ENCODE assay signal across 11 cellular contexts in the genomic region with DNA sequence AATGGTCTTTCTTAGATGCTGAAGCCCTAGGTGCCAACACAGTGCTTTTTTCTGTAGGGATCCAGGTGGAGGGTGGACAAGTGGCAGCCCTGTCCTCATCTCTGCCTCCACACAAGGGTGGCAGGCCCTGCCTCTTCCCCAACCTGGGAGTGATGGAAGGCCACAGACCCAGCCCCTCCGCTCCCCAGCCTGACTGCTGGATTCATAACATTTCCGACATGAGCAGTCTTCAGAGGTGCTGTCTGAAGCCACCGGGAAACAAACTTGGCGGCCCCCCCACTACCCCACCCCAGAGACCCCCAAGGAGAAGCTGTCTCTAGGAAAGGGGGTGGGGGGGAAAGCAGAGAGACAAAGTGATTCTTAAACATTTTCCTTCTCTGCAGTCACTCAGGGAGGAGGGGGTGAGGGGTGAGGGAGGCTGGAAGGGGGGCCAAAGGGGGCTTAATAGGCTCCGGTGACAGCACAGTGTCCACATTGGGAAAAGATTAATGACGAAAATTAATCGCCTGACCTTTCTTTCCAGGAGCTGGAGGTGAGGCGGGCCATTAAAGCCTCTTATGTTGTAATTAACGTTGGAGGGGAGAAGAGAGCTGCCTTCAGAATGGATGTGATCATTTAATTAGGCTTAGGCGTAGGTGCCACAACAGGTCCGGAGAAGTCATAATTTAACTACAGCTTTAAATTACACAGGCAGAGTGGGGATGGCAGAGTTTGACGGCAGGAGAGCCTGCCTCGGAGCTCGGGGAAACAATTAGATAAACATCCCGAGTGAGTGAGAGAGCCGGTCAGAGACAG.
DNase-seq lines count a peak whose midpoint lies in the region; ATAC-seq, FAIRE-seq and TF ChIP-seq lines count a peak whose summit lies in the region.
"Had no signal": no experiment of that assay in that cellular context is flagged by ENCODE, and none has a peak within 500 bp of the region (broad histone marks: within the 10 kb centered on the region; RNA-seq: fewer than 3 reads in every experiment).

No MANE protein-coding gene starts in this region.

- peaks cover 68% of the 10 kb centered on the region for H3K27me3 Mint-ChIP-seq in stimulated activated naive CD8-positive, alpha-beta T cell treated with anti-CD3 and anti-CD28 coated beads, Interleukin-15, Interleukin-2, amounts not matched to agents 100 ng/mL and 50 ng/mL, for 24 hours
- H3K27me3 Mint-ChIP-seq in astrocyte (ENCODE audit: low read depth, unreplicated experiment): peaks cover 33% of the 10 kb centered on the region

- no peak for ATAC-seq in stimulated activated naive CD8-positive, alpha-beta T cell treated with anti-CD3 and anti-CD28 coated beads, Interleukin-15, Interleukin-2, amounts not matched to agents 100 U/mL and 50 U/mL, for 24 hours
- ATAC-seq in HG02870 (IDR thresholded peaks at IDR 0.05; ENCODE audit: unreplicated experiment) (no peak), GM18517 (IDR thresholded peaks at IDR 0.05; ENCODE audit: unreplicated experiment) (no peak)

- no peak for DNase-seq in stimulated activated naive CD8-positive, alpha-beta T cell treated with anti-CD3 and anti-CD28 coated beads, Interleukin-15, Interleukin-2, amounts not matched to agents 100 U/mL and 50 U/mL, for 24 hours
- DNase-seq in astrocyte (ENCODE audit: low read depth) (no peak), dermis blood vessel endothelial cell (no peak)
- DNase-seq in stimulated activated CD8-positive, alpha-beta memory T cell treated with anti-CD3 and anti-CD28 coated beads, Interleukin-4, amount 100 ng/mL, for 48 hours: no peak
- DNase-seq: COR-L47, MV-4-11 had no signal

- no peaks in the 10 kb centered on the region for H4K20me1 ChIP-seq in astrocyte (ENCODE audit: insufficient read depth, low read length)

- H3K79me2 ChIP-seq in astrocyte (ENCODE audit: insufficient read depth, low read length): no peaks in the 10 kb centered on the region

- no peaks in the 10 kb centered on the region for H3K36me3 ChIP-seq in astrocyte (ENCODE audit: insufficient read depth, low read length)
- H3K36me3 ChIP-seq in mucosa of rectum (ENCODE audit: control insufficient read depth in 2 of 2, insufficient read depth in 2 of 2, low read length in 2 of 2): no peaks in the 10 kb centered on the region
- H3K36me3 ChIP-seq: tibial nerve had no signal

- no peak for TF ChIP-seq CTCF in astrocyte (IDR thresholded peaks at IDR 0.05; ENCODE audit: insufficient read depth, low read depth, low read length)

- peak overlapping the region; percentile 67 for H3K4me3 Mint-ChIP-seq in stimulated activated naive CD8-positive, alpha-beta T cell treated with anti-CD3 and anti-CD28 coated beads, Interleukin-15, Interleukin-2, amounts not matched to agents 100 ng/mL and 50 ng/mL, for 24 hours
- H3K4me3 Mint-ChIP-seq in astrocyte (ENCODE audit: unreplicated experiment): peak overlapping the region; percentile 42

- H3K27ac Mint-ChIP-seq in stimulated activated naive CD8-positive, alpha-beta T cell treated with anti-CD3 and anti-CD28 coated beads, Interleukin-15, Interleukin-2, amounts not matched to agents 100 ng/mL and 50 ng/mL, for 24 hours: no peak overlapping the region
- peak overlapping the region; percentile 90 for H3K27ac Mint-ChIP-seq in astrocyte (ENCODE audit: unreplicated experiment)

- H3K9me3 ChIP-seq in astrocyte (ENCODE audit: insufficient read depth, low read depth, low read length) (no peaks in the 10 kb centered on the region), mucosa of rectum (ENCODE audit: control insufficient read depth in 2 of 2, low read length in 2 of 2) (no peaks in the 10 kb centered on the region)
- H3K9me3 ChIP-seq: tibial nerve had no signal

- no peaks in the 10 kb centered on the region for H3K9me3 Mint-ChIP-seq in stimulated activated naive CD8-positive, alpha-beta T cell treated with anti-CD3 and anti-CD28 coated beads, Interleukin-15, Interleukin-2, amounts not matched to agents 100 ng/mL and 50 ng/mL, for 24 hours
- H3K9me3 Mint-ChIP-seq in astrocyte (ENCODE audit: unreplicated experiment): no peaks in the 10 kb centered on the region

- H3K4me3 ChIP-seq in astrocyte (ENCODE audit: insufficient read depth, low read depth, low read length) (peak overlapping the region; percentile 33), mucosa of rectum (ENCODE audit: low read length in 2 of 2) (peak overlapping the region; percentile 50 to 64)

- peak overlapping the region; percentile 66 for H2AFZ ChIP-seq in astrocyte (ENCODE audit: low read depth, low read length)

- H3K9ac ChIP-seq in astrocyte (ENCODE audit: low read length): peak overlapping the region; percentile 54
- no peak overlapping the region for H3K9ac ChIP-seq in mucosa of rectum (ENCODE audit: low read depth in 1 of 2, low read length in 2 of 2)

- H3K4me1 Mint-ChIP-seq in stimulated activated naive CD8-positive, alpha-beta T cell treated with anti-CD3 and anti-CD28 coated beads, Interleukin-15, Interleukin-2, amounts not matched to agents 100 ng/mL and 50 ng/mL, for 24 hours (ENCODE audit: low read depth): peaks cover 8% of the 10 kb centered on the region
- H3K4me1 Mint-ChIP-seq in astrocyte (ENCODE audit: low read depth, unreplicated experiment): peaks cover 26% of the 10 kb centered on the region

- no peaks in the 10 kb centered on the region for H3K27me3 ChIP-seq in astrocyte (ENCODE audit: insufficient read depth, low read length)
- H3K27me3 ChIP-seq in mucosa of rectum (ENCODE audit: control insufficient read depth in 2 of 2, insufficient read depth in 2 of 2, low read length in 2 of 2): peaks cover 8 to 20% of the 10 kb centered on the region in 2 donors

- H3K27ac ChIP-seq in astrocyte (ENCODE audit: low read depth, low read length) (no peak overlapping the region), mucosa of rectum (ENCODE audit: low read depth in 2 of 2, low read length in 2 of 2) (no peak overlapping the region)
- H3K27ac ChIP-seq: tibial nerve had no signal

- H3K4me2 ChIP-seq in astrocyte (ENCODE audit: low read length): peak overlapping the region; percentile 85

- no peak for FAIRE-seq in astrocyte (lab: Jason Lieb, UNC)

- H3K4me1 ChIP-seq in astrocyte (ENCODE audit: insufficient read depth, low read length) (peaks cover 21% of the 10 kb centered on the region), mucosa of rectum (ENCODE audit: control insufficient read depth in 2 of 2, insufficient read depth in 2 of 2, low read length in 2 of 2) (peaks cover 3 to 5% of the 10 kb centered on the region in 2 donors)

- no peaks in the 10 kb centered on the region for H3K36me3 Mint-ChIP-seq in stimulated activated naive CD8-positive, alpha-beta T cell treated with anti-CD3 and anti-CD28 coated beads, Interleukin-15, Interleukin-2, amounts not matched to agents 100 ng/mL and 50 ng/mL, for 24 hours (ENCODE audit: low read depth)
- H3K36me3 Mint-ChIP-seq in astrocyte (ENCODE audit: low read depth, unreplicated experiment): peaks cover 2% of the 10 kb centered on the region
